1 cellular context compared by ENCODE assay signal in genomic region chr3:172061724-172062184, GRCh38.
A peak's percentile ranks its signal among the peaks of the same experiment; 100 is the strongest.
TF ChIP-seq lines count a peak whose summit lies in the region.

No MANE protein-coding gene starts in this region.

TF ChIP-seq in HepG2, 621 proteins besides CTCF, POLR2A, EP300 and RAD21 (continued from another document and continues in another):
- 0 out of 2 replicates have a peak, but pooled peaks have one; percentile 52 for TF ChIP-seq HBP1 (CRISPR knock-in tag; IDR thresholded peaks at IDR 0.05; ENCODE audit: low read depth)
- TF ChIP-seq SALL2 (CRISPR knock-in tag; IDR thresholded peaks at IDR 0.05), result no peak
- TF ChIP-seq JUNB (CRISPR knock-in tag; IDR thresholded peaks at IDR 0.05; ENCODE audit: borderline replicate concordance), result no peak
- no peak for TF ChIP-seq ZNF460 (CRISPR knock-in tag; IDR thresholded peaks at IDR 0.05; ENCODE audit: borderline replicate concordance)
- TF ChIP-seq NONO (IDR thresholded peaks at IDR 0.05), result no peak
- peak; percentile 50 for TF ChIP-seq NONO (CRISPR knock-in tag; conservative IDR thresholded peaks at IDR 0.05)
- TF ChIP-seq TBX2 (CRISPR knock-in tag; IDR thresholded peaks at IDR 0.05; ENCODE audit: borderline replicate concordance), result no peak
- TF ChIP-seq YEATS2 (CRISPR knock-in tag; IDR thresholded peaks at IDR 0.05; ENCODE audit: borderline replicate concordance), result peak; percentile 38; the same call in 1 of the 2 replicates
- TF ChIP-seq, protein P1, sequence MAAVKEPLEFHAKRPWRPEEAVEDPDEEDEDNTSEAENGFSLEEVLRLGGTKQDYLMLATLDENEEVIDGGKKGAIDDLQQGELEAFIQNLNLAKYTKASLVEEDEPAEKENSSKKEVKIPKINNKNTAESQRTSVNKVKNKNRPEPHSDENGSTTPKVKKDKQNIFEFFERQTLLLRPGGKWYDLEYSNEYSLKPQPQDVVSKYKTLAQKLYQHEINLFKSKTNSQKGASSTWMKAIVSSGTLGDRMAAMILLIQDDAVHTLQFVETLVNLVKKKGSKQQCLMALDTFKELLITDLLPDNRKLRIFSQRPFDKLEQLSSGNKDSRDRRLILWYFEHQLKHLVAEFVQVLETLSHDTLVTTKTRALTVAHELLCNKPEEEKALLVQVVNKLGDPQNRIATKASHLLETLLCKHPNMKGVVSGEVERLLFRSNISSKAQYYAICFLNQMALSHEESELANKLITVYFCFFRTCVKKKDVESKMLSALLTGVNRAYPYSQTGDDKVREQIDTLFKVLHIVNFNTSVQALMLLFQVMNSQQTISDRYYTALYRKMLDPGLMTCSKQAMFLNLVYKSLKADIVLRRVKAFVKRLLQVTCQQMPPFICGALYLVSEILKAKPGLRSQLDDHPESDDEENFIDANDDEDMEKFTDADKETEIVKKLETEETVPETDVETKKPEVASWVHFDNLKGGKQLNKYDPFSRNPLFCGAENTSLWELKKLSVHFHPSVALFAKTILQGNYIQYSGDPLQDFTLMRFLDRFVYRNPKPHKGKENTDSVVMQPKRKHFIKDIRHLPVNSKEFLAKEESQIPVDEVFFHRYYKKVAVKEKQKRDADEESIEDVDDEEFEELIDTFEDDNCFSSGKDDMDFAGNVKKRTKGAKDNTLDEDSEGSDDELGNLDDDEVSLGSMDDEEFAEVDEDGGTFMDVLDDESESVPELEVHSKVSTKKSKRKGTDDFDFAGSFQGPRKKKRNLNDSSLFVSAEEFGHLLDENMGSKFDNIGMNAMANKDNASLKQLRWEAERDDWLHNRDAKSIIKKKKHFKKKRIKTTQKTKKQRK (IDR thresholded peaks at IDR 0.05; ENCODE audit: low read length), result no peak
- TF ChIP-seq RCOR2 (CRISPR knock-in tag; IDR thresholded peaks at IDR 0.05), result peak; percentile 86
- TF ChIP-seq ISX (CRISPR knock-in tag; conservative IDR thresholded peaks at IDR 0.05), result no peak
- TF ChIP-seq KDM4B (CRISPR knock-in tag; IDR thresholded peaks at IDR 0.05), result no peak
- no peak for TF ChIP-seq SP1 (IDR thresholded peaks at IDR 0.05)
- no peak for TF ChIP-seq SP1 (CRISPR knock-in tag; IDR thresholded peaks at IDR 0.05)
- TF ChIP-seq PAXIP1 (CRISPR knock-in tag; conservative IDR thresholded peaks at IDR 0.05), result peak; percentile 94
- no peak for TF ChIP-seq ZNF552 (CRISPR knock-in tag; IDR thresholded peaks at IDR 0.05; ENCODE audit: borderline replicate concordance)
- TF ChIP-seq ATF1 (CRISPR knock-in tag; IDR thresholded peaks at IDR 0.05), result peak; percentile 45; the same call in 1 of the 2 replicates
- no peak for TF ChIP-seq ZNF446 (CRISPR knock-in tag; IDR thresholded peaks at IDR 0.05)
- no peak; the same call in 1 of the 2 replicates for TF ChIP-seq ZNF205 (CRISPR knock-in tag; IDR thresholded peaks at IDR 0.05)
- TF ChIP-seq ZNF83 (CRISPR knock-in tag; IDR thresholded peaks at IDR 0.05; ENCODE audit: borderline replicate concordance), result no peak
- 0 out of 2 replicates have a peak, but pooled peaks have one; percentile 33 for TF ChIP-seq LCORL (IDR thresholded peaks at IDR 0.05)
- 0 out of 2 replicates have a peak, but pooled peaks have one; percentile 49 for TF ChIP-seq LCORL (CRISPR knock-in tag; IDR thresholded peaks at IDR 0.05)
- TF ChIP-seq ZNF274 (CRISPR knock-in tag; IDR thresholded peaks at IDR 0.05), result no peak
- TF ChIP-seq ZNF160 (CRISPR knock-in tag; IDR thresholded peaks at IDR 0.05), result no peak
- no peak for TF ChIP-seq KLF11 (CRISPR knock-in tag; IDR thresholded peaks at IDR 0.05)
- TF ChIP-seq, protein P2, sequence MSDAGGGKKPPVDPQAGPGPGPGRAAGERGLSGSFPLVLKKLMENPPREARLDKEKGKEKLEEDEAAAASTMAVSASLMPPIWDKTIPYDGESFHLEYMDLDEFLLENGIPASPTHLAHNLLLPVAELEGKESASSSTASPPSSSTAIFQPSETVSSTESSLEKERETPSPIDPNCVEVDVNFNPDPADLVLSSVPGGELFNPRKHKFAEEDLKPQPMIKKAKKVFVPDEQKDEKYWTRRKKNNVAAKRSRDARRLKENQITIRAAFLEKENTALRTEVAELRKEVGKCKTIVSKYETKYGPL (CRISPR knock-in tag; IDR thresholded peaks at IDR 0.05), result peak; percentile 80; the same call in 1 of the 2 replicates
- no peak for TF ChIP-seq ZNF75D (CRISPR knock-in tag; IDR thresholded peaks at IDR 0.05; ENCODE audit: borderline replicate concordance)
- TF ChIP-seq RERE (CRISPR knock-in tag; IDR thresholded peaks at IDR 0.05; ENCODE audit: low read depth), result peak; percentile 68
- 0 out of 2 replicates have a peak, but pooled peaks have one; percentile 25 for TF ChIP-seq SIN3A (IDR thresholded peaks at IDR 0.05; ENCODE audit: borderline replicate concordance, low read depth, low read length)
- no peak for TF ChIP-seq ZNF318 (CRISPR knock-in tag; IDR thresholded peaks at IDR 0.05)
- no peak for TF ChIP-seq SUZ12 (IDR thresholded peaks at IDR 0.05; ENCODE audit: low read depth, low read length)
- no peak for TF ChIP-seq KLF9 (CRISPR knock-in tag; IDR thresholded peaks at IDR 0.05; ENCODE audit: low read depth)
- TF ChIP-seq ZNF589 (CRISPR knock-in tag; conservative IDR thresholded peaks at IDR 0.05), result no peak
- 0 out of 2 replicates have a peak, but pooled peaks have one; percentile 53 for TF ChIP-seq ZSCAN9 (CRISPR knock-in tag; IDR thresholded peaks at IDR 0.05; ENCODE audit: borderline replicate concordance)
